15 cellular contexts compared by ENCODE assay signal in the genomic region with DNA sequence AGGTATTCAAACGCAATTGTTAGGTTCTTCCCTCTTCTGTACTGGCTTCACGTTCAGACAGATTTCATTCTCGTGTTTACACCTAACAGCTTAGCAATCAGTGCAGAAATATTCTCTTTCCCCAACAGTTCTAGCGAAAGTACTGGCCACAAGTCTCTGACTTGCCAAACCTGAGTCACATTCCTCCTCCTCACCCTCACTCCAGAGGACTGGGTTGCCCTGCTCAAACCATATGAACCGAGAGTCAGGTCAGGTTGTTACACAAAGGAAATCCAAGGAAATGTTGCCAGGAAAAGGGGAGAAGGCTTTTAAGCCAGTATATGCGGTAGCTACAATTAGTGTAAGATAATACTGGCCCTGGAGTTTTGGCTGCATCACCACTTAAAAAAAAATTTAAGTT.
A peak's percentile ranks its signal among the peaks of the same experiment; 100 is the strongest.
DNase-seq lines count a peak whose midpoint lies in the region; ATAC-seq and TF ChIP-seq lines count a peak whose summit lies in the region.
"Had no signal": no experiment of that assay in that cellular context is flagged by ENCODE, and none has a peak within 500 bp of the region (broad histone marks: within the 10 kb centered on the region; RNA-seq: fewer than 3 reads in every experiment).

No MANE protein-coding gene starts in this region.

- H4K20me1 ChIP-seq in mammary epithelial cell (ENCODE audit: insufficient read depth, low read length) = no peaks in the 10 kb centered on the region
- H4K20me1 ChIP-seq: BLaER1 had no signal

- H3K36me3 Mint-ChIP-seq in activated T-helper 1 cell treated with anti-CD3 and anti-CD28 coated beads, Interleukin-12 subunit alpha, Interleukin-12 subunit beta, Interleukin-2, Interleukin-4 antibody, amounts not matched to agents 30 ng/mL and 10 ng/mL and 1 ng/mL, durations not matched to agents 14 hours and 24 hours and 36 hours (ENCODE audit: low read depth) = no peaks in the 10 kb centered on the region
- H3K36me3 Mint-ChIP-seq: T-cell had no signal

- no peaks in the 10 kb centered on the region for H3K9me3 Mint-ChIP-seq in activated T-helper 1 cell treated with anti-CD3 and anti-CD28 coated beads, Interleukin-12 subunit alpha, Interleukin-12 subunit beta, Interleukin-2, Interleukin-4 antibody, amounts not matched to agents 30 ng/mL and 10 ng/mL and 1 ng/mL, durations not matched to agents 14 hours and 24 hours and 36 hours

- no peaks in the 10 kb centered on the region for H3K4me1 Mint-ChIP-seq in activated T-helper 1 cell treated with anti-CD3 and anti-CD28 coated beads, Interleukin-12 subunit alpha, Interleukin-12 subunit beta, Interleukin-2, Interleukin-4 antibody, amounts not matched to agents 30 ng/mL and 10 ng/mL and 1 ng/mL, durations not matched to agents 14 hours and 24 hours and 36 hours (ENCODE audit: low read depth)
- H3K4me1 Mint-ChIP-seq: T-cell had no signal

- no peaks in the 10 kb centered on the region for H3K27me3 ChIP-seq in mammary epithelial cell (ENCODE audit: insufficient read depth, low read length)
- H3K27me3 ChIP-seq: BLaER1 had no signal

- in situ Hi-C loops in mammary epithelial cell (cut with MboI; ENCODE audit: low sequenced_read_pairs in 2 of 2) = no loop called here

- H3K79me2 ChIP-seq in mammary epithelial cell (ENCODE audit: insufficient read depth, low read length) = no peaks in the 10 kb centered on the region

- CTCF ChIA-PET in mammary epithelial cell (lab: Charles Lee; ENCODE audit: low non-redundant PET) = no interaction called here

- no peak overlapping the region for H2AFZ ChIP-seq in mammary epithelial cell (ENCODE audit: low read depth, low read length)

- WGBS in mammary epithelial cell (ENCODE audit: low coverage, missing lambda C conversion rate) = 5% methylated on average over 6 of the region's 6 CpGs

- no peak overlapping the region for H3K4me3 Mint-ChIP-seq in activated T-helper 1 cell treated with anti-CD3 and anti-CD28 coated beads, Interleukin-12 subunit alpha, Interleukin-12 subunit beta, Interleukin-2, Interleukin-4 antibody, amounts not matched to agents 30 ng/mL and 10 ng/mL and 1 ng/mL, durations not matched to agents 14 hours and 24 hours and 36 hours
- H3K4me3 Mint-ChIP-seq: T-cell had no signal

- no peak for TF ChIP-seq CTCF in mammary epithelial cell (conservative IDR thresholded peaks at IDR 0.05 in 1 of 2, IDR thresholded peaks at IDR 0.05 in 1 of 2; ENCODE audit: extremely low read depth in 1 of 2, insufficient read depth in 1 of 2, low read depth in 1 of 2, low read length in 2 of 2)

- DNase-seq in ELR (ENCODE audit: low read depth) (peak; percentile 11), HT1080 (ENCODE audit: low read depth) (peak; percentile 57), mammary epithelial cell (peak; percentile 1), medulla oblongata (ENCODE audit: extremely low spot score) (peak; percentile 15), putamen (ENCODE audit: low spot score) (no peak)
- DNase-seq in activated T-helper 1 cell treated with anti-CD3 and anti-CD28 coated beads, Interleukin-12 subunit alpha, Interleukin-12 subunit beta, Interleukin-2, Interleukin-4 antibody, amounts not matched to agents 30 ng/mL and 10 ng/mL and 1 ng/mL, durations not matched to agents 14 hours and 24 hours and 36 hours (ENCODE audit: low spot score) = no peak
- DNase-seq: GDM1, Kasumi-1, NCI-H345, NCI-H69, T-cell had no signal

- H3K27ac ChIP-seq in mammary epithelial cell (ENCODE audit: insufficient read depth, low read depth, low read length) = no peak overlapping the region
- H3K27ac ChIP-seq: BLaER1, SK-N-MC had no signal

- H3K4me1 ChIP-seq in mammary epithelial cell (ENCODE audit: insufficient read depth, low read length) = no peaks in the 10 kb centered on the region
- H3K4me1 ChIP-seq: BLaER1 had no signal

- H3K4me2 ChIP-seq in mammary epithelial cell (ENCODE audit: insufficient read depth, low read depth, low read length) = no peak overlapping the region
- H3K4me2 ChIP-seq: BLaER1 had no signal

- H3K4me3 ChIP-seq in mammary epithelial cell (replicated peaks in 1 of 3; ENCODE audit: insufficient read depth in 1 of 3, low read depth in 2 of 3, low read length in 3 of 3) = no peak overlapping the region
- H3K4me3 ChIP-seq: BLaER1, SK-N-MC had no signal

- H3K27me3 Mint-ChIP-seq in activated T-helper 1 cell treated with anti-CD3 and anti-CD28 coated beads, Interleukin-12 subunit alpha, Interleukin-12 subunit beta, Interleukin-2, Interleukin-4 antibody, amounts not matched to agents 30 ng/mL and 10 ng/mL and 1 ng/mL, durations not matched to agents 14 hours and 24 hours and 36 hours (ENCODE audit: insufficient read depth) = no peaks in the 10 kb centered on the region
- H3K27me3 Mint-ChIP-seq: T-cell had no signal

- no peak overlapping the region for H3K27ac Mint-ChIP-seq in activated T-helper 1 cell treated with anti-CD3 and anti-CD28 coated beads, Interleukin-12 subunit alpha, Interleukin-12 subunit beta, Interleukin-2, Interleukin-4 antibody, amounts not matched to agents 30 ng/mL and 10 ng/mL and 1 ng/mL, durations not matched to agents 14 hours and 24 hours and 36 hours
- H3K27ac Mint-ChIP-seq: T-cell had no signal

- dilution Hi-C loops in mammary epithelial cell (cut with HindIII; ENCODE audit: low sequenced_read_pairs) = no loop called here

- BruUV-seq in mammary epithelial cell (replicated peaks; lab: Mats Ljungman, UMichigan) = no TSS peak

- intact Hi-C loops in mammary epithelial cell (cut with micrococcal nuclease) = no loop called here
- intact Hi-C loops in activated T-helper 1 cell treated with anti-CD3 and anti-CD28 coated beads, Interleukin-12 subunit alpha, Interleukin-12 subunit beta, Interleukin-2, Interleukin-4 antibody, amounts not matched to agents 30 ng/mL and 10 ng/mL and 1 ng/mL, durations not matched to agents 14 hours and 24 hours and 36 hours (cut with micrococcal nuclease) = no loop called here

- H3K36me3 ChIP-seq in mammary epithelial cell (ENCODE audit: insufficient read depth, low read length) = no peaks in the 10 kb centered on the region
- H3K36me3 ChIP-seq: BLaER1 had no signal

- peaks cover 4% of the 10 kb centered on the region for H3K9me3 ChIP-seq in mammary epithelial cell (replicated peaks; ENCODE audit: insufficient read depth, low read length)
- H3K9me3 ChIP-seq: BLaER1 had no signal

- no peak for ATAC-seq in HG03457 (IDR thresholded peaks at IDR 0.05; ENCODE audit: unreplicated experiment)
- ATAC-seq: Right ventricle myocardium inferior, T-cell had no signal

- no peak overlapping the region for H3K9ac ChIP-seq in mammary epithelial cell (ENCODE audit: insufficient read depth, low read length)
- H3K9ac ChIP-seq: BLaER1 had no signal

Comparison
In these comparisons a context has a peak if more than half of its experiments do, and no peak if none do; other contexts are left out.
1. DNase-seq: peak in ELR (single experiment), HT1080 (single experiment), mammary epithelial cell (single experiment) and medulla oblongata (single experiment); none in putamen (single experiment) and activated T-helper 1 cell treated with anti-CD3 and anti-CD28 coated beads, Interleukin-12 subunit alpha, Interleukin-12 subunit beta, Interleukin-2, Interleukin-4 antibody, amounts not matched to agents 30 ng/mL and 10 ng/mL and 1 ng/mL, durations not matched to agents 14 hours and 24 hours and 36 hours (single experiment).